ENCODE assay signal across 10 cellular contexts in the genomic region with DNA sequence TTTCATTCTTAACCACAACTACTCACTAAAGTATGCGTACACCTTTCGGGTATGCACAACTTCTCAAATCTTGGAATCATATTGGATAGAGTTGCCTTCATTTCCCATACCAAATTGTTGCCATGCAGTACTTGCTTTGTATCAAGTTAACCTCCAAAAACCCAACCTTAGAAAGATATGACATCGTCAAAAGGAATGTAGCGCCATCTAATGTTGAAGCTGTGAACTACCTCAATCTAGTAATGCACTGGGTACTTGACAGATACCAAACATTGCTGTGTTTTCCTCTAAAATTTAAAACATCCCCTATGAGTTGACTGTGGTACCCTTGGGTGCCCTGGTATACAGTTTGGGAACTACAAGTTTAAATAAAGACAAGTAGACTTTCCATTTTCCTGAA.
DNase-seq lines count a peak whose midpoint lies in the region; ATAC-seq, FAIRE-seq and TF ChIP-seq lines count a peak whose summit lies in the region.
"Had no signal": no experiment of that assay in that cellular context is flagged by ENCODE, and none has a peak within 500 bp of the region (broad histone marks: within the 10 kb centered on the region; RNA-seq: fewer than 3 reads in every experiment).

No MANE protein-coding gene starts in this region.

- H3K27me3 Mint-ChIP-seq in stimulated activated naive CD8-positive, alpha-beta T cell treated with anti-CD3 and anti-CD28 coated beads, Interleukin-15, amount 100 ng/mL, for 72 hours = no peaks in the 10 kb centered on the region
- H3K27me3 Mint-ChIP-seq: activated naive CD4-positive, alpha-beta T cell treated with anti-CD3 and anti-CD28 coated beads, Interleukin-2, amount 50 U/mL, for 24 hours had no signal

- peak; percentile 52 for ATAC-seq in stimulated activated naive CD8-positive, alpha-beta T cell treated with anti-CD3 and anti-CD28 coated beads, Interleukin-15, amount 100 ng/mL, for 72 hours
- no peak for ATAC-seq in stimulated activated naive CD8-positive, alpha-beta T cell treated with anti-CD3 and anti-CD28 coated beads, Interleukin-15, Interleukin-2, amounts not matched to agents 100 U/mL and 50 U/mL, for 24 hours
- ATAC-seq in omental fat pad (ENCODE audit: low FRiP score) = no peak

- BruUV-seq in endothelial cell of umbilical vein (replicated peaks; lab: Mats Ljungman, UMichigan) = no TSS peak

- no peak overlapping the region for H3K9ac ChIP-seq in endothelial cell of umbilical vein (replicated peaks; ENCODE audit: extremely low read depth, insufficient read depth, low read length)

- dilution Hi-C loops in endothelial cell of umbilical vein (cut with MboI; ENCODE audit: extremely low pct_ligation_motif_present, low sequenced_read_pairs) = no loop called here

- CTCF ChIA-PET in endothelial cell of umbilical vein (lab: Charles Lee) = interaction anchor here (1.0 to 2.4 kb wide), 2 partner anchors 38 to 730 kb away, joined by 3 to 7 read pairs; no protein-coding TSS in a partner anchor

- H3K9me3 ChIP-seq in endothelial cell of umbilical vein (replicated peaks; ENCODE audit: control insufficient read depth, insufficient read depth, low read length) (no peaks in the 10 kb centered on the region), esophagus muscularis mucosa (no peaks in the 10 kb centered on the region)

- H3K9me1 ChIP-seq in endothelial cell of umbilical vein (replicated peaks; ENCODE audit: control insufficient read depth, extremely low read depth, insufficient read depth, low read length) = no peaks in the 10 kb centered on the region

- H3K4me3 ChIP-seq in endothelial cell of umbilical vein (replicated peaks in 1 of 3; ENCODE audit: insufficient read depth in 1 of 3, low read depth in 1 of 3, low read length in 3 of 3) (no peak overlapping the region), esophagus muscularis mucosa (no peak overlapping the region)
- H3K4me3 ChIP-seq: skin epidermis had no signal

- TF ChIP-seq EP300 in esophagus muscularis mucosa (IDR thresholded peaks at IDR 0.05) = no peak

- no peak for TF ChIP-seq POLR2A in endothelial cell of umbilical vein (IDR thresholded peaks at IDR 0.05; ENCODE audit: low read depth, low read length)
- TF ChIP-seq POLR2A in esophagus muscularis mucosa (IDR thresholded peaks at IDR 0.05; ENCODE audit: low read depth) = no peak

- WGBS in esophagus muscularis mucosa = 94% methylated on average over 4 of the region's 4 CpGs

- H3K4me2 ChIP-seq in endothelial cell of umbilical vein (ENCODE audit: insufficient read depth, low read length) = no peak overlapping the region

- H4K20me1 ChIP-seq in endothelial cell of umbilical vein (replicated peaks; ENCODE audit: control insufficient read depth, extremely low read depth, insufficient read depth, low read length) = no peaks in the 10 kb centered on the region

- H3K36me3 ChIP-seq in endothelial cell of umbilical vein (ENCODE audit: control insufficient read depth in 2 of 2, extremely low read depth in 1 of 2, insufficient read depth in 2 of 2, low read length in 2 of 2) (no peaks in the 10 kb centered on the region), esophagus muscularis mucosa (no peaks in the 10 kb centered on the region)

- H3K27me3 ChIP-seq in endothelial cell of umbilical vein (ENCODE audit: control insufficient read depth in 2 of 2, insufficient read depth in 2 of 2, low read length in 2 of 2) = no peaks in the 10 kb centered on the region
- H3K27me3 ChIP-seq in esophagus muscularis mucosa = no peaks in the 10 kb centered on the region

- H3K4me3 Mint-ChIP-seq in stimulated activated naive CD8-positive, alpha-beta T cell treated with anti-CD3 and anti-CD28 coated beads, Interleukin-15, amount 100 ng/mL, for 72 hours = no peak overlapping the region
- H3K4me3 Mint-ChIP-seq: activated naive CD4-positive, alpha-beta T cell treated with anti-CD3 and anti-CD28 coated beads, Interleukin-2, amount 50 U/mL, for 24 hours had no signal

- FAIRE-seq in endothelial cell of umbilical vein (lab: Jason Lieb, UNC) (no peak), urothelium cell line (lab: Jason Lieb, UNC) (peak; percentile 20)

- H3K4me1 ChIP-seq in endothelial cell of umbilical vein (ENCODE audit: control insufficient read depth, extremely low read depth, insufficient read depth, low read length) (no peaks in the 10 kb centered on the region), esophagus muscularis mucosa (no peaks in the 10 kb centered on the region)

- TF ChIP-seq CTCF in endothelial cell of umbilical vein (IDR thresholded peaks at IDR 0.05; ENCODE audit: extremely low read depth in 1 of 2, insufficient read depth in 1 of 2, low read depth in 1 of 2, low read length in 2 of 2) (peak; percentile 28 to 30), esophagus muscularis mucosa (IDR thresholded peaks at IDR 0.05) (peak in 1 of 3 experiments; percentile 21), omental fat pad (IDR thresholded peaks at IDR 0.05) (no peak)

- H3K9me3 Mint-ChIP-seq in stimulated activated naive CD8-positive, alpha-beta T cell treated with anti-CD3 and anti-CD28 coated beads, Interleukin-15, amount 100 ng/mL, for 72 hours = no peaks in the 10 kb centered on the region
- H3K9me3 Mint-ChIP-seq: activated naive CD4-positive, alpha-beta T cell treated with anti-CD3 and anti-CD28 coated beads, Interleukin-2, amount 50 U/mL, for 24 hours had no signal

- no peak overlapping the region for H3K27ac Mint-ChIP-seq in stimulated activated naive CD8-positive, alpha-beta T cell treated with anti-CD3 and anti-CD28 coated beads, Interleukin-15, amount 100 ng/mL, for 72 hours
- H3K27ac Mint-ChIP-seq: activated naive CD4-positive, alpha-beta T cell treated with anti-CD3 and anti-CD28 coated beads, Interleukin-2, amount 50 U/mL, for 24 hours had no signal

- peak; percentile 3 to 10 for DNase-seq in stimulated activated naive CD8-positive, alpha-beta T cell treated with anti-CD3 and anti-CD28 coated beads, Interleukin-15, amount 100 ng/mL, for 72 hours
- DNase-seq in stimulated activated naive CD8-positive, alpha-beta T cell treated with anti-CD3 and anti-CD28 coated beads, Interleukin-15, Interleukin-2, amounts not matched to agents 100 U/mL and 50 U/mL, for 24 hours = no peak
- DNase-seq in NCI-H748 (lab: John Stamatoyannopoulos, UW; ENCODE audit: unreplicated experiment) (peak; percentile 39), endothelial cell of umbilical vein (ENCODE audit: low read depth, low spot score) (peak; percentile 28), urothelium cell line (ENCODE audit: low spot score) (no peak), esophagus muscularis mucosa (ENCODE audit: extremely low spot score) (no peak), omental fat pad (ENCODE audit: low spot score) (no peak)
- no peak for DNase-seq in activated effector memory CD4-positive, alpha-beta T cell treated with Interleukin-2 at 50 U/mL for 16 hours

- no peaks in the 10 kb centered on the region for H3K79me2 ChIP-seq in endothelial cell of umbilical vein (ENCODE audit: control insufficient read depth, insufficient read depth, low read length)

- H3K4me1 Mint-ChIP-seq in stimulated activated naive CD8-positive, alpha-beta T cell treated with anti-CD3 and anti-CD28 coated beads, Interleukin-15, amount 100 ng/mL, for 72 hours = peaks cover 18% of the 10 kb centered on the region
- H3K4me1 Mint-ChIP-seq: activated naive CD4-positive, alpha-beta T cell treated with anti-CD3 and anti-CD28 coated beads, Interleukin-2, amount 50 U/mL, for 24 hours had no signal

- H3K27ac ChIP-seq in endothelial cell of umbilical vein (ENCODE audit: insufficient read depth, low read depth, low read length) (no peak overlapping the region), esophagus muscularis mucosa (replicated peaks in 1 of 4) (no peak overlapping the region)
- H3K27ac ChIP-seq: skin epidermis had no signal

- POLR2A ChIA-PET in endothelial cell of umbilical vein (lab: Charles Lee) = no interaction called here

- H2AFZ ChIP-seq in endothelial cell of umbilical vein (ENCODE audit: low read depth, low read length) = no peak overlapping the region

- intact Hi-C loops in endothelial cell of umbilical vein (cut with micrococcal nuclease) = loop anchor here (1.0 to 5.0 kb wide), 2 partner anchors 225 to 514 kb away; no protein-coding TSS in a partner anchor
- intact Hi-C loops in esophagus muscularis mucosa (cut with DNase I) = no loop called here

TF ChIP-seq in endothelial cell of umbilical vein, 7 proteins besides CTCF, POLR2A, EP300 and RAD21:
- no peak for TF ChIP-seq EZH2 (IDR thresholded peaks at IDR 0.05; ENCODE audit: borderline replicate concordance, low read depth, low read length, severe bottlenecking)
- no peak for TF ChIP-seq FOS (IDR thresholded peaks at IDR 0.05; ENCODE audit: borderline replicate concordance, insufficient read depth, low read length)
- TF ChIP-seq, protein P1, sequence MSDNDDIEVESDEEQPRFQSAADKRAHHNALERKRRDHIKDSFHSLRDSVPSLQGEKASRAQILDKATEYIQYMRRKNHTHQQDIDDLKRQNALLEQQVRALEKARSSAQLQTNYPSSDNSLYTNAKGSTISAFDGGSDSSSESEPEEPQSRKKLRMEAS (IDR thresholded peaks at IDR 0.05; ENCODE audit: insufficient read depth, insufficient read length) = no peak
- TF ChIP-seq GATA2 (IDR thresholded peaks at IDR 0.05; ENCODE audit: insufficient read depth, insufficient read length, low read depth, low read length) = no peak
- no peak for TF ChIP-seq JUN (IDR thresholded peaks at IDR 0.05; ENCODE audit: borderline replicate concordance, insufficient read depth, insufficient read length, low read depth)
- no peak for TF ChIP-seq MYC (IDR thresholded peaks at IDR 0.05; ENCODE audit: low read depth, low read length)
- TF ChIP-seq POLR2AphosphoS5 (IDR thresholded peaks at IDR 0.05; ENCODE audit: insufficient read depth, low read depth, low read length) = no peak

Comparison
In these comparisons a context has a peak if more than half of its experiments do, and no peak if none do; other contexts are left out.
1. DNase-seq: peak in stimulated activated naive CD8-positive, alpha-beta T cell treated with anti-CD3 and anti-CD28 coated beads, Interleukin-15, amount 100 ng/mL, for 72 hours (2 of 2), NCI-H748 (single experiment) and endothelial cell of umbilical vein (single experiment); none in stimulated activated naive CD8-positive, alpha-beta T cell treated with anti-CD3 and anti-CD28 coated beads, Interleukin-15, Interleukin-2, amounts not matched to agents 100 U/mL and 50 U/mL, for 24 hours (single experiment), urothelium cell line (single experiment), esophagus muscularis mucosa (single experiment), omental fat pad (single experiment) and activated effector memory CD4-positive, alpha-beta T cell treated with Interleukin-2 at 50 U/mL for 16 hours (single experiment).
2. CTCF ChIP-seq: peak in endothelial cell of umbilical vein (2 of 2); none in omental fat pad (0 of 3).